ENCODE assay signal across 17 cellular contexts in genomic region chr18:62080172-62080571, GRCh38.
A peak's percentile ranks its signal among the peaks of the same experiment; 100 is the strongest.
DNase-seq lines count a peak whose midpoint lies in the region; ATAC-seq and TF ChIP-seq lines count a peak whose summit lies in the region.
"Had no signal": no experiment of that assay in that cellular context is flagged by ENCODE, and none has a peak within 500 bp of the region (broad histone marks: within the 10 kb centered on the region; RNA-seq: fewer than 3 reads in every experiment).

No MANE protein-coding gene starts in this region.

- no peak for TF ChIP-seq CTCF in nephron progenitor cell (IDR thresholded peaks at IDR 0.05)
- no peak for TF ChIP-seq CTCF in natural killer cell (IDR thresholded peaks at IDR 0.05)

- H3K27ac Mint-ChIP-seq in nephron progenitor cell (peak overlapping the region; percentile 83), natural killer cell (no peak overlapping the region)
- H3K27ac Mint-ChIP-seq: CD4-positive, CD25-positive, alpha-beta regulatory T cell had no signal

- H3K4me3 Mint-ChIP-seq in nephron progenitor cell (no peak overlapping the region), natural killer cell (no peak overlapping the region)
- H3K4me3 Mint-ChIP-seq: CD4-positive, CD25-positive, alpha-beta regulatory T cell had no signal

- H3K4me1 Mint-ChIP-seq in nephron progenitor cell (peaks cover 23% of the 10 kb centered on the region), natural killer cell (peaks cover 0 to 7% of the 10 kb centered on the region in 2 donors)

- no peaks in the 10 kb centered on the region for H3K9me3 Mint-ChIP-seq in nephron progenitor cell
- H3K9me3 Mint-ChIP-seq in natural killer cell, result no peaks in the 10 kb centered on the region

- in situ Hi-C loops in G401 (cut with HindIII; ENCODE audit: low sequenced_read_pairs), result no loop called here

- H3K36me3 Mint-ChIP-seq in nephron progenitor cell (ENCODE audit: low read depth) (peaks cover 11% of the 10 kb centered on the region), natural killer cell (no peaks in the 10 kb centered on the region)

- H3K27me3 Mint-ChIP-seq in nephron progenitor cell (ENCODE audit: low read depth, poor library complexity) (no peaks in the 10 kb centered on the region), natural killer cell (ENCODE audit: low read depth in 2 of 2) (no peaks in the 10 kb centered on the region)
- H3K27me3 Mint-ChIP-seq: CD4-positive, CD25-positive, alpha-beta regulatory T cell had no signal

- ATAC-seq in GM19351 (IDR thresholded peaks at IDR 0.05; ENCODE audit: unreplicated experiment), result peak; percentile 68
- no peak for ATAC-seq in natural killer cell
- ATAC-seq in HG02571 (IDR thresholded peaks at IDR 0.05; ENCODE audit: unreplicated experiment), result no peak

- intact Hi-C loops in natural killer cell (cut with micrococcal nuclease), result no loop called here

- peak; percentile 45 for DNase-seq in G401 (ENCODE audit: low spot score)
- peak; percentile 31 for DNase-seq in cerebellar cortex (ENCODE audit: low spot score)
- no peak for DNase-seq in nephron progenitor cell
- no peak for DNase-seq in NCI-H748 treated with DMSO at 0.1 percent for 48 hours (lab: John Stamatoyannopoulos, UW)
- DNase-seq in NCI-H1436 (lab: John Stamatoyannopoulos, UW), result no peak
- DNase-seq in natural killer cell, result no peak
- DNase-seq: BE2C; Caco-2; CD4-positive, CD25-positive, alpha-beta regulatory T cell; DMS153; EL; NCI-H1417; NCI-H187 treated with DMSO at 0.1 percent for 48 hours; NCI-H2227 treated with DMSO at 0.1 percent for 48 hours; NCI-H524 treated with DMSO at 0.1 percent for 48 hours had no signal

Comparison
In these comparisons a context has a peak if more than half of its experiments do, and no peak if none do; other contexts are left out.
1. DNase-seq: peak in G401 (single experiment) and cerebellar cortex (single experiment); none in nephron progenitor cell (single experiment), NCI-H748 treated with DMSO at 0.1 percent for 48 hours (single experiment), NCI-H1436 (single experiment) and natural killer cell (single experiment).